In genomic region chr2:197372582-197372981, GRCh38 we compare ENCODE assay signal across 21 cellular contexts.
DNase-seq lines count a peak whose midpoint lies in the region; ATAC-seq and TF ChIP-seq lines count a peak whose summit lies in the region.
"Had no signal": no experiment of that assay in that cellular context is flagged by ENCODE, and none has a peak within 500 bp of the region (broad histone marks: within the 10 kb centered on the region; RNA-seq: fewer than 3 reads in every experiment).

No MANE protein-coding gene starts in this region.

- H3K9ac ChIP-seq in GM23248 (no peak overlapping the region), PC-3 (ENCODE audit: low read length) (no peak overlapping the region)
- H3K9ac ChIP-seq: BLaER1 treated with 17β-estradiol and CSF1 and Interleukin-3, amounts not matched to agents 10 nM and 100 nM had no signal

- intact Hi-C loops in PC-3 (cut with micrococcal nuclease), result no loop called here

- no peaks in the 10 kb centered on the region for H3K9me2 ChIP-seq in GM23248 (ENCODE audit: insufficient read depth)
- H3K9me2 ChIP-seq in PC-3 (replicated peaks; ENCODE audit: low read length), result no peaks in the 10 kb centered on the region

- 0 out of 2 replicates have a peak overlapping the region, but pooled peaks have one; percentile 9 for H2AFZ ChIP-seq in GM23248
- H2AFZ ChIP-seq in PC-3 (ENCODE audit: low read length), result no peak overlapping the region
- H2AFZ ChIP-seq: PC-9 had no signal

- in situ Hi-C loops in GM23248 (cut with MboI), result no loop called here

- no peaks in the 10 kb centered on the region for H3K79me2 ChIP-seq in GM23248 (ENCODE audit: insufficient read depth)
- no peaks in the 10 kb centered on the region for H3K79me2 ChIP-seq in PC-3 (ENCODE audit: low read length)

- peaks cover 6% of the 10 kb centered on the region; the same call in 1 of the 2 replicates for H3F3A ChIP-seq in GM23248 (ENCODE audit: insufficient read depth)
- no peaks in the 10 kb centered on the region for H3F3A ChIP-seq in PC-3 (ENCODE audit: low read length, unreplicated experiment)

- H3K9me3 ChIP-seq in GM23248 (ENCODE audit: low read depth) (no peaks in the 10 kb centered on the region), PC-3 (ENCODE audit: low read length) (no peaks in the 10 kb centered on the region), tibial nerve (no peaks in the 10 kb centered on the region)
- H3K9me3 ChIP-seq: SJCRH30 had no signal

- CTCF ChIA-PET in PC-3 (lab: Charles Lee), result no interaction called here

- WGBS in GM23248 (ENCODE audit: low coverage in 1 of 2, low lambda C conversion rate in 2 of 2, missing lambda C conversion rate in 2 of 2), 2 experiments, result 20 to 24% methylated on average over 3 of the region's 3 CpGs
- WGBS in tibial nerve, 2 donors, result 63 to 65% methylated on average over 3 of the region's 3 CpGs

- TF ChIP-seq CTCF in PC-3 (conservative IDR thresholded peaks at IDR 0.05; ENCODE audit: low read depth, low read length) (no peak), tibial nerve (IDR thresholded peaks at IDR 0.05) (no peak)

- no peak for TF ChIP-seq POLR2A in tibial nerve (IDR thresholded peaks at IDR 0.05)

- H3K36me3 ChIP-seq in GM23248 (ENCODE audit: low read depth) (no peaks in the 10 kb centered on the region), PC-3 (ENCODE audit: low read depth, low read length) (no peaks in the 10 kb centered on the region), tibial nerve (no peaks in the 10 kb centered on the region)
- H3K36me3 ChIP-seq: BLaER1 treated with 17β-estradiol and CSF1 and Interleukin-3, amounts not matched to agents 10 nM and 100 nM; SJCRH30 had no signal

- no peaks in the 10 kb centered on the region for H3K27me3 ChIP-seq in GM23248 (replicated peaks; ENCODE audit: insufficient read depth)
- no peaks in the 10 kb centered on the region for H3K27me3 ChIP-seq in PC-3 (ENCODE audit: low read length)
- no peaks in the 10 kb centered on the region for H3K27me3 ChIP-seq in tibial nerve
- H3K27me3 ChIP-seq: BLaER1 treated with 17β-estradiol and CSF1 and Interleukin-3, amounts not matched to agents 10 nM and 100 nM; SJCRH30 had no signal

- H4K20me1 ChIP-seq in GM23248 (ENCODE audit: insufficient read depth) (no peaks in the 10 kb centered on the region), PC-3 (ENCODE audit: low read length) (no peaks in the 10 kb centered on the region)
- H4K20me1 ChIP-seq: BLaER1 treated with 17β-estradiol and CSF1 and Interleukin-3, amounts not matched to agents 10 nM and 100 nM had no signal

- TF ChIP-seq EP300 in tibial nerve (IDR thresholded peaks at IDR 0.05), result no peak

- H3K27ac ChIP-seq in GM23248 (no peak overlapping the region), PC-3 (ENCODE audit: low read length) (no peak overlapping the region), tibial nerve (no peak overlapping the region)
- H3K27ac ChIP-seq: BLaER1 treated with 17β-estradiol and CSF1 and Interleukin-3, amounts not matched to agents 10 nM and 100 nM; HL-60; PC-9; RWPE1; SJCRH30 had no signal

- ATAC-seq in PC-3, result peak; percentile 58
- no peak for ATAC-seq in HG03175 (IDR thresholded peaks at IDR 0.05; ENCODE audit: unreplicated experiment)
- no peak for ATAC-seq in GM21576 (IDR thresholded peaks at IDR 0.05; ENCODE audit: unreplicated experiment)
- ATAC-seq: CD8-positive, alpha-beta T cell had no signal

- POLR2A ChIA-PET in PC-3 (lab: Charles Lee; ENCODE audit: unreplicated experiment), result no interaction called here

- H3K4me2 ChIP-seq in GM23248 (ENCODE audit: unreplicated experiment) (no peak overlapping the region), PC-3 (ENCODE audit: low read length) (no peak overlapping the region)
- H3K4me2 ChIP-seq: BLaER1 treated with 17β-estradiol and CSF1 and Interleukin-3, amounts not matched to agents 10 nM and 100 nM; PC-9 had no signal

- DNase-seq in AG08396 (ENCODE audit: low spot score) (peak; percentile 39), GM23248 (peak; percentile 83), PC-3 (peak; percentile 53), hepatic stellate cell (ENCODE audit: low spot score) (peak; percentile 26), tibial nerve (ENCODE audit: low spot score in 2 of 2) (no peak)
- no peak for DNase-seq in activated CD4-positive, alpha-beta T cell treated with anti-CD3 and anti-CD28 coated beads, Interleukin-2, amount 50 U/mL, for 4 hours
- DNase-seq: Calu3; CD8-positive, alpha-beta T cell; H7; Kasumi-1; NCI-H1105 treated with DMSO at 0.1 percent for 48 hours; NCI-H1694; NCI-H2081 treated with DMSO at 0.1 percent for 48 hours; NCI-H82; PC-9; SJCRH30 had no signal

- H3K4me3 ChIP-seq in GM23248 (no peak overlapping the region), PC-3 (ENCODE audit: low read length) (no peak overlapping the region), tibial nerve (no peak overlapping the region)
- H3K4me3 ChIP-seq: BLaER1 treated with 17β-estradiol and CSF1 and Interleukin-3, amounts not matched to agents 10 nM and 100 nM; PC-9; SJCRH30 had no signal

- H3K4me1 ChIP-seq in GM23248 (ENCODE audit: insufficient read depth) (peaks cover 14% of the 10 kb centered on the region), PC-3 (ENCODE audit: insufficient read depth, low read length) (peaks cover 8% of the 10 kb centered on the region), tibial nerve (peaks cover 0 to 8% (median 0%) of the 10 kb centered on the region in 4 donors)

- no TSS peak for BruUV-seq in PC-3 (replicated peaks; lab: Mats Ljungman, UMichigan)

Comparison
In these comparisons a context has a peak if more than half of its experiments do, and no peak if none do; other contexts are left out.
1. DNase-seq: peak in AG08396 (single experiment), GM23248 (single experiment), PC-3 (single experiment) and hepatic stellate cell (single experiment); none in activated CD4-positive, alpha-beta T cell treated with anti-CD3 and anti-CD28 coated beads, Interleukin-2, amount 50 U/mL, for 4 hours (0 of 2) and tibial nerve (0 of 2).